ENCODE assay signal across 20 cellular contexts in genomic region chr11:47783087-47783610, GRCh38. TPM values are rescaled to one million over a fixed set of nuclear protein-coding genes. Genes with fewer than 3 reads are reported as not detected.
A peak's percentile ranks its signal among the peaks of the same experiment; 100 is the strongest.
DNase-seq lines count a peak whose midpoint lies in the region; ATAC-seq, FAIRE-seq and TF ChIP-seq lines count a peak whose summit lies in the region.
"Had no signal": no experiment of that assay in that cellular context is flagged by ENCODE, and none has a peak within 500 bp of the region (broad histone marks: within the 10 kb centered on the region; RNA-seq: fewer than 3 reads in every experiment).

No MANE protein-coding gene starts in this region.

- H3K4me1 ChIP-seq in A673 (ENCODE audit: insufficient read depth, low read length, poor library complexity, severe bottlenecking) (no peaks in the 10 kb centered on the region), HEK293 (ENCODE audit: control insufficient read depth, insufficient read depth, low read length) (no peaks in the 10 kb centered on the region), endothelial cell of umbilical vein (ENCODE audit: control insufficient read depth, extremely low read depth, insufficient read depth, low read length) (no peaks in the 10 kb centered on the region), mucosa of descending colon (ENCODE audit: low read depth) (peaks cover 11% of the 10 kb centered on the region)
- H3K4me1 ChIP-seq: BLaER1 had no signal

- H3K27me3 ChIP-seq in A673 (replicated peaks; ENCODE audit: insufficient read depth, low read depth, low read length, poor library complexity) (no peaks in the 10 kb centered on the region), endothelial cell of umbilical vein (ENCODE audit: control insufficient read depth in 2 of 2, insufficient read depth in 2 of 2, low read length in 2 of 2) (no peaks in the 10 kb centered on the region)
- H3K27me3 ChIP-seq: BLaER1 had no signal

- POLR2A ChIA-PET in A673 (lab: Charles Lee; ENCODE audit: low non-redundant PET) = interaction anchor here (0.6 kb wide), 1 partner anchor 241 kb away, joined by 5 read pairs; no protein-coding TSS in a partner anchor
- POLR2A ChIA-PET in HEK293 (lab: Yijun Ruan, JAX) = interaction anchor here (0.6 kb wide), 1 partner anchor 208 kb away, joined by 3 read pairs; no protein-coding TSS in a partner anchor
- POLR2A ChIA-PET in endothelial cell of umbilical vein (lab: Charles Lee) = no interaction called here

- intact Hi-C loops in A673 (cut with micrococcal nuclease; ENCODE audit: unreplicated experiment) (no loop called here), endothelial cell of umbilical vein (cut with micrococcal nuclease) (no loop called here), mucosa of descending colon (cut with DNase I, micrococcal nuclease) (no loop called here)

- BruUV-seq in A673 (replicated peaks; lab: Mats Ljungman, UMichigan) (no TSS peak), endothelial cell of umbilical vein (replicated peaks; lab: Mats Ljungman, UMichigan) (no TSS peak)

- H3K4me3 ChIP-seq in A673 (ENCODE audit: low read depth, low read length, poor library complexity, severe bottlenecking) = no peak overlapping the region
- no peak overlapping the region for H3K4me3 ChIP-seq in HEK293 (ENCODE audit: low read depth, low read length)
- H3K4me3 ChIP-seq in endothelial cell of umbilical vein (replicated peaks in 1 of 3; ENCODE audit: insufficient read depth in 1 of 3, low read depth in 1 of 3, low read length in 3 of 3) = no peak overlapping the region
- no peak overlapping the region for H3K4me3 ChIP-seq in mucosa of descending colon
- H3K4me3 ChIP-seq: BLaER1 had no signal

- dilution Hi-C loops in endothelial cell of umbilical vein (cut with MboI; ENCODE audit: extremely low pct_ligation_motif_present, low sequenced_read_pairs) = no loop called here

- H3K4me2 ChIP-seq in endothelial cell of umbilical vein (ENCODE audit: insufficient read depth, low read length) = no peak overlapping the region
- H3K4me2 ChIP-seq: BLaER1 had no signal

- no peaks in the 10 kb centered on the region for H4K20me1 ChIP-seq in endothelial cell of umbilical vein (replicated peaks; ENCODE audit: control insufficient read depth, extremely low read depth, insufficient read depth, low read length)
- H4K20me1 ChIP-seq: BLaER1 had no signal

- H2AFZ ChIP-seq in endothelial cell of umbilical vein (ENCODE audit: low read depth, low read length) = no peak overlapping the region

- CTCF ChIA-PET in A673 (lab: Charles Lee) = no interaction called here
- CTCF ChIA-PET in HEK293 (lab: Yijun Ruan, JAX) = no interaction called here
- CTCF ChIA-PET in endothelial cell of umbilical vein (lab: Charles Lee) = interaction anchor here (1.2 kb wide), 1 partner anchor 14 kb away, joined by 4 read pairs; no protein-coding TSS in a partner anchor

- H3K9ac ChIP-seq in endothelial cell of umbilical vein (replicated peaks; ENCODE audit: extremely low read depth, insufficient read depth, low read length) = no peak overlapping the region
- H3K9ac ChIP-seq: BLaER1 had no signal

- H3K9me3 ChIP-seq in A673 (ENCODE audit: low read depth, low read length, poor library complexity, severe bottlenecking) (no peaks in the 10 kb centered on the region), HEK293 (ENCODE audit: control insufficient read depth, insufficient read depth, low read depth, low read length) (no peaks in the 10 kb centered on the region), endothelial cell of umbilical vein (replicated peaks; ENCODE audit: control insufficient read depth, insufficient read depth, low read length) (no peaks in the 10 kb centered on the region), mucosa of descending colon (no peaks in the 10 kb centered on the region)
- H3K9me3 ChIP-seq: BLaER1 had no signal

- no peaks in the 10 kb centered on the region for H3K79me2 ChIP-seq in endothelial cell of umbilical vein (ENCODE audit: control insufficient read depth, insufficient read depth, low read length)

- ATAC-seq in mucosa of descending colon (peak; percentile 45), GM21360 (IDR thresholded peaks at IDR 0.05; ENCODE audit: unreplicated experiment) (no peak), GM18907 (IDR thresholded peaks at IDR 0.05; ENCODE audit: unreplicated experiment) (no peak)
- ATAC-seq: PC-3 had no signal

- TF ChIP-seq POLR2A in endothelial cell of umbilical vein (IDR thresholded peaks at IDR 0.05; ENCODE audit: low read depth, low read length) = no peak

- TF ChIP-seq CTCF in A673 (conservative IDR thresholded peaks at IDR 0.05; ENCODE audit: low read depth, low read length) (no peak), HEK293 (tag by site-specific recombination; IDR thresholded peaks at IDR 0.05) (no peak), endothelial cell of umbilical vein (IDR thresholded peaks at IDR 0.05; ENCODE audit: extremely low read depth in 1 of 2, insufficient read depth in 1 of 2, low read depth in 1 of 2, low read length in 2 of 2) (no peak), mucosa of descending colon (IDR thresholded peaks at IDR 0.05) (no peak)

- no peaks in the 10 kb centered on the region for H3K9me1 ChIP-seq in endothelial cell of umbilical vein (replicated peaks; ENCODE audit: control insufficient read depth, extremely low read depth, insufficient read depth, low read length)

- H3K36me3 ChIP-seq in A673 (ENCODE audit: insufficient read depth, low read length, poor library complexity, severe bottlenecking) (peaks cover 96% of the 10 kb centered on the region), HEK293 (ENCODE audit: control insufficient read depth in 2 of 2, insufficient read depth in 1 of 2, low read length in 2 of 2) (peaks cover 36 to 79% of the 10 kb centered on the region in 2 experiments; a peak in 2 of 3 replicates), endothelial cell of umbilical vein (ENCODE audit: control insufficient read depth in 2 of 2, extremely low read depth in 1 of 2, insufficient read depth in 2 of 2, low read length in 2 of 2) (peaks cover 12 to 13% of the 10 kb centered on the region in 2 experiments), mucosa of descending colon (ENCODE audit: low read depth) (peaks cover 7% of the 10 kb centered on the region)

- DNase-seq in A673 (ENCODE audit: low spot score) (no peak), endothelial cell of umbilical vein (ENCODE audit: low read depth, low spot score) (peak; percentile 19), mucosa of descending colon (no peak)
- DNase-seq in activated CD4-positive, alpha-beta T cell treated with anti-CD3 and anti-CD28 coated beads, Interleukin-2, amount 50 U/mL, for 48 hours = no peak
- DNase-seq: ACHN; CD4-positive, alpha-beta T cell; COR-L47; DMS79; Karpas-422; MV-4-11; NCI-H1105 treated with DMSO at 0.1 percent for 48 hours; NCI-H2081; NCI-H446 treated with DMSO at 0.1 percent for 48 hours; NCI-H526 treated with DMSO at 0.1 percent for 48 hours; PC-3; SHP77 had no signal

- peak overlapping the region; percentile 26 for H3K27ac ChIP-seq in A673 (ENCODE audit: low read depth, low read length, poor library complexity, severe bottlenecking)
- H3K27ac ChIP-seq in HEK293 (ENCODE audit: extremely low read depth, low read depth, low read length) = no peak overlapping the region
- H3K27ac ChIP-seq in endothelial cell of umbilical vein (ENCODE audit: insufficient read depth, low read depth, low read length) = no peak overlapping the region
- H3K27ac ChIP-seq: BLaER1 had no signal

- FAIRE-seq in endothelial cell of umbilical vein (lab: Jason Lieb, UNC) = no peak

TF ChIP-seq in HEK293, 187 proteins besides CTCF, POLR2A, EP300 and RAD21 (continues in another document):
- TF ChIP-seq ZXDB (tag by site-specific recombination; IDR thresholded peaks at IDR 0.05) = 0 out of 2 replicates have a peak, but pooled peaks have one; percentile 10
- no peak for TF ChIP-seq ZNF394 (tag by site-specific recombination; IDR thresholded peaks at IDR 0.05; ENCODE audit: borderline replicate concordance)

TF ChIP-seq in endothelial cell of umbilical vein, 7 proteins besides CTCF, POLR2A, EP300 and RAD21:
- TF ChIP-seq POLR2AphosphoS5 (IDR thresholded peaks at IDR 0.05; ENCODE audit: insufficient read depth, low read depth, low read length) (no peak), MYC (IDR thresholded peaks at IDR 0.05; ENCODE audit: low read depth, low read length) (no peak), FOS (IDR thresholded peaks at IDR 0.05; ENCODE audit: borderline replicate concordance, insufficient read depth, low read length) (no peak), GATA2 (IDR thresholded peaks at IDR 0.05; ENCODE audit: insufficient read depth, insufficient read length, low read depth, low read length) (no peak), JUN (IDR thresholded peaks at IDR 0.05; ENCODE audit: borderline replicate concordance, insufficient read depth, insufficient read length, low read depth) (no peak)
- TF ChIP-seq, protein P1, sequence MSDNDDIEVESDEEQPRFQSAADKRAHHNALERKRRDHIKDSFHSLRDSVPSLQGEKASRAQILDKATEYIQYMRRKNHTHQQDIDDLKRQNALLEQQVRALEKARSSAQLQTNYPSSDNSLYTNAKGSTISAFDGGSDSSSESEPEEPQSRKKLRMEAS (IDR thresholded peaks at IDR 0.05; ENCODE audit: insufficient read depth, insufficient read length) = no peak

RNA-seq across cellular contexts. Expression of gene FNBP4, which starts 16.0 kb away (rescaled TPM):
- total RNA-seq in A673 (2021) = 297 and 309 TPM in 2 replicates
- total RNA-seq in endothelial cell of umbilical vein = 121 and 130 TPM in 2 replicates
- polyA plus RNA-seq in endothelial cell of umbilical vein = 114 and 121 TPM in 2 replicates
- 42.9 and 53.5 TPM in 2 replicates for polyA plus RNA-seq in endothelial cell of umbilical vein (2011; cell fraction: cytosol; rRNA removed)
- polyA plus RNA-seq in endothelial cell of umbilical vein (2011; cell fraction: nucleus; rRNA removed) = 505 and 566 TPM in 2 replicates
- 55.4 and 65.0 TPM in 2 replicates for polyA plus RNA-seq in endothelial cell of umbilical vein (2012)
- polyA minus RNA-seq in endothelial cell of umbilical vein = 91.4 and 106 TPM in 2 replicates
- polyA minus RNA-seq in endothelial cell of umbilical vein (2011; cell fraction: cytosol; rRNA and poly(A)+ RNA removed) = 47.4 TPM
- polyA minus RNA-seq in endothelial cell of umbilical vein (2011; cell fraction: nucleus; rRNA and poly(A)+ RNA removed) = 248 and 275 TPM in 2 replicates
- total RNA-seq in mucosa of descending colon = 10 to 100 TPM; 68.4 to 94.8 (median 74.0) TPM
